Comparison of ENCODE assay signal across 25 cellular contexts in the genomic region with DNA sequence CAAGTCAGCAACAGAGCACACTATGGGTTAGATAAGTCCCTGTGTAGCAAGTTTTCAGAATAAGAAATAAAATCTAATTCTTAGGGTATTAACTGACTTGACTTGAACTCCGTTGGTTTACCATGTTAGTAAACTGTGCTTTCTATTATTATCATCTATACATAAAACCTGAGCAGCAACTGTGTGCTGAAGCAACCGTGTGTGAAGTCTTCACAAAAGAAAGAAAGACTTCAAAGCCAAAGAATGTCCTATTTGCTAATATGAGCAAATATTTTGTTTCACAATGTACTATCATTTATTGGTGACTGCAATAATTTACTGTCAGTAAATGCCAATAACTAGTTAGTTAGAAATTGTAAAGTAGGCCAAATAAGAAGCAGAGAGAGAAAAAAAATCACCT. TPM values are rescaled to one million over a fixed set of nuclear protein-coding genes. Genes with fewer than 3 reads are reported as not detected.
DNase-seq lines count a peak whose midpoint lies in the region; ATAC-seq, FAIRE-seq and TF ChIP-seq lines count a peak whose summit lies in the region.
"Had no signal": no experiment of that assay in that cellular context is flagged by ENCODE, and none has a peak within 500 bp of the region (broad histone marks: within the 10 kb centered on the region; RNA-seq: fewer than 3 reads in every experiment).

No MANE protein-coding gene starts in this region.

- H3K27me3 ChIP-seq in CD4-positive, CD25-positive, alpha-beta regulatory T cell (ENCODE audit: control insufficient read depth, insufficient read depth, low read length): no peaks in the 10 kb centered on the region
- H3K27me3 ChIP-seq: BLaER1 treated with 17β-estradiol and CSF1 and Interleukin-3, amounts not matched to agents 10 nM and 100 nM; SJCRH30 had no signal

- intact Hi-C loops in posterior cingulate gyrus (cut with DNase I): loop anchor here (10.0 kb wide), 1 partner anchor 160 kb away; a partner anchor contains a TSS

- H3K27ac Mint-ChIP-seq in CD4-positive, CD25-positive, alpha-beta regulatory T cell: peak overlapping the region in 1 of 3 donors; percentile 66
- H3K27ac Mint-ChIP-seq in activated naive CD8-positive, alpha-beta T cell treated with anti-CD3 and anti-CD28 coated beads, Interleukin-2, amount 50 U/mL, for 24 hours: peak overlapping the region; percentile 10
- H3K27ac Mint-ChIP-seq in natural killer cell treated with Interleukin-12 subunit alpha and Interleukin-12 subunit beta and Interleukin-15 and Interleukin-18, amount 100 ng/mL, for 72 hours: peak overlapping the region; percentile 26 to 62
- H3K27ac Mint-ChIP-seq: CD8-positive, alpha-beta T cell; GM23338 had no signal

- peaks cover 94% of the 10 kb centered on the region for H3K36me3 ChIP-seq in CD4-positive, CD25-positive, alpha-beta regulatory T cell (ENCODE audit: control insufficient read depth, insufficient read depth, low read length)

- no peak for TF ChIP-seq POLR2A in H54 (IDR thresholded peaks at IDR 0.05; ENCODE audit: low read depth, low read length)
- TF ChIP-seq POLR2A in GM18505 (IDR thresholded peaks at IDR 0.05; ENCODE audit: borderline replicate concordance, extremely low read depth, insufficient read depth, insufficient read length): no peak

- H3K27ac ChIP-seq in CD4-positive, CD25-positive, alpha-beta regulatory T cell (ENCODE audit: insufficient read depth, low read length, poor library complexity, severe bottlenecking): peak overlapping the region; percentile 16
- H3K27ac ChIP-seq: BLaER1 treated with 17β-estradiol and CSF1 and Interleukin-3, amounts not matched to agents 10 nM and 100 nM; KMS-11; PC-9; SJCRH30 had no signal

- H3K4me3 ChIP-seq in CD4-positive, CD25-positive, alpha-beta regulatory T cell (ENCODE audit: low read depth, low read length): no peak overlapping the region
- H3K4me3 ChIP-seq: BLaER1 treated with 17β-estradiol and CSF1 and Interleukin-3, amounts not matched to agents 10 nM and 100 nM; GM23338; PC-9; SJCRH30 had no signal

- H3K4me3 Mint-ChIP-seq in CD4-positive, CD25-positive, alpha-beta regulatory T cell: no peak overlapping the region
- no peak overlapping the region for H3K4me3 Mint-ChIP-seq in activated naive CD8-positive, alpha-beta T cell treated with anti-CD3 and anti-CD28 coated beads, Interleukin-2, amount 50 U/mL, for 24 hours
- H3K4me3 Mint-ChIP-seq in natural killer cell treated with Interleukin-12 subunit alpha and Interleukin-12 subunit beta and Interleukin-15 and Interleukin-18, amount 100 ng/mL, for 72 hours: no peak overlapping the region
- H3K4me3 Mint-ChIP-seq: CD8-positive, alpha-beta T cell; GM23338 had no signal

- H3K36me3 Mint-ChIP-seq in CD4-positive, CD25-positive, alpha-beta regulatory T cell: peaks cover 56% of the 10 kb centered on the region
- peaks cover 70% of the 10 kb centered on the region for H3K36me3 Mint-ChIP-seq in activated naive CD8-positive, alpha-beta T cell treated with anti-CD3 and anti-CD28 coated beads, Interleukin-2, amount 50 U/mL, for 24 hours (ENCODE audit: low read depth)
- H3K36me3 Mint-ChIP-seq in natural killer cell treated with Interleukin-12 subunit alpha and Interleukin-12 subunit beta and Interleukin-15 and Interleukin-18, amount 100 ng/mL, for 72 hours: peaks cover 48% of the 10 kb centered on the region

- no peaks in the 10 kb centered on the region for H3K9me3 ChIP-seq in CD4-positive, CD25-positive, alpha-beta regulatory T cell (ENCODE audit: control insufficient read depth in 2 of 2, low read length in 2 of 2)
- H3K9me3 ChIP-seq: BLaER1 treated with 17β-estradiol and CSF1 and Interleukin-3, amounts not matched to agents 10 nM and 100 nM; SJCRH30 had no signal

- H3K27me3 Mint-ChIP-seq in CD4-positive, CD25-positive, alpha-beta regulatory T cell: no peaks in the 10 kb centered on the region
- H3K27me3 Mint-ChIP-seq in activated naive CD8-positive, alpha-beta T cell treated with anti-CD3 and anti-CD28 coated beads, Interleukin-2, amount 50 U/mL, for 24 hours: no peaks in the 10 kb centered on the region
- H3K27me3 Mint-ChIP-seq in natural killer cell treated with Interleukin-12 subunit alpha and Interleukin-12 subunit beta and Interleukin-15 and Interleukin-18, amount 100 ng/mL, for 72 hours: no peaks in the 10 kb centered on the region

- H3K4me1 Mint-ChIP-seq in CD4-positive, CD25-positive, alpha-beta regulatory T cell: peaks cover 15 to 22% (median 22%) of the 10 kb centered on the region in 4 donors
- peaks cover 14% of the 10 kb centered on the region for H3K4me1 Mint-ChIP-seq in activated naive CD8-positive, alpha-beta T cell treated with anti-CD3 and anti-CD28 coated beads, Interleukin-2, amount 50 U/mL, for 24 hours
- H3K4me1 Mint-ChIP-seq in natural killer cell treated with Interleukin-12 subunit alpha and Interleukin-12 subunit beta and Interleukin-15 and Interleukin-18, amount 100 ng/mL, for 72 hours (ENCODE audit: low read depth in 2 of 2): peaks cover 18% of the 10 kb centered on the region in 2 donors
- H3K4me1 Mint-ChIP-seq: GM23338 had no signal

- ATAC-seq in CD4-positive, CD25-positive, alpha-beta regulatory T cell (ENCODE audit: low read depth in 2 of 2): no peak
- no peak for ATAC-seq in activated naive CD8-positive, alpha-beta T cell treated with anti-CD3 and anti-CD28 coated beads, Interleukin-2, amount 50 U/mL, for 24 hours
- ATAC-seq in natural killer cell treated with Interleukin-12 subunit alpha and Interleukin-12 subunit beta and Interleukin-15 and Interleukin-18, amount 100 ng/mL, for 72 hours: no peak
- ATAC-seq in GM18505 (IDR thresholded peaks at IDR 0.05; ENCODE audit: unreplicated experiment): no peak
- ATAC-seq: CD8-positive, alpha-beta T cell; GM23338; Right ventricle myocardium inferior; SK-N-SH treated with all-trans-retinoic acid at 6 μM for 48 hours had no signal

- H3K9me3 Mint-ChIP-seq in CD4-positive, CD25-positive, alpha-beta regulatory T cell: no peaks in the 10 kb centered on the region
- no peaks in the 10 kb centered on the region for H3K9me3 Mint-ChIP-seq in activated naive CD8-positive, alpha-beta T cell treated with anti-CD3 and anti-CD28 coated beads, Interleukin-2, amount 50 U/mL, for 24 hours
- H3K9me3 Mint-ChIP-seq in natural killer cell treated with Interleukin-12 subunit alpha and Interleukin-12 subunit beta and Interleukin-15 and Interleukin-18, amount 100 ng/mL, for 72 hours: no peaks in the 10 kb centered on the region
- H3K9me3 Mint-ChIP-seq: CD8-positive, alpha-beta T cell; GM23338 had no signal

- peak; percentile 23 for FAIRE-seq in H54 (lab: Jason Lieb, UNC)
- FAIRE-seq: GM18507 had no signal

- no peak for DNase-seq in CD4-positive, CD25-positive, alpha-beta regulatory T cell
- no peak for DNase-seq in H54 (ENCODE audit: insufficient read length, low spot score)
- no peak for DNase-seq in activated naive CD8-positive, alpha-beta T cell treated with anti-CD3 and anti-CD28 coated beads, Interleukin-2, amount 50 U/mL, for 24 hours
- no peak for DNase-seq in natural killer cell treated with Interleukin-12 subunit alpha and Interleukin-12 subunit beta and Interleukin-15 and Interleukin-18, amount 100 ng/mL, for 72 hours (ENCODE audit: low spot score)
- no peak for DNase-seq in occipital lobe (lab: John Stamatoyannopoulos, UW)
- DNase-seq in posterior cingulate gyrus: no peak
- DNase-seq in DMS79 treated with DMSO at 0.1 percent for 48 hours (lab: John Stamatoyannopoulos, UW): no peak
- DNase-seq: CD8-positive, alpha-beta T cell; DMS153; HCEC 1CT; IMR-90; NCI-H1048; NCI-H1417; NCI-H1694; NCI-H2029 treated with DMSO at 0.1 percent for 48 hours; NCI-H526 treated with DMSO at 0.1 percent for 48 hours; PC-9; SJCRH30 had no signal

- H3K4me1 ChIP-seq in CD4-positive, CD25-positive, alpha-beta regulatory T cell (ENCODE audit: control insufficient read depth, insufficient read depth, low read length, poor library complexity, severe bottlenecking): peaks cover 6% of the 10 kb centered on the region

RNA-seq across cellular contexts. Expression of a gene that starts 32.7 kb away (rescaled TPM):
- total RNA-seq in CD4-positive, CD25-positive, alpha-beta regulatory T cell: 70.4 TPM
- 10 to 100 TPM; 47.3 to 64.3 (median 51.4) TPM for polyA plus RNA-seq in CD4-positive, CD25-positive, alpha-beta regulatory T cell
- 100 to 1,000 TPM; 113 to 138 TPM for total RNA-seq in natural killer cell treated with Interleukin-12 subunit alpha and Interleukin-12 subunit beta and Interleukin-15 and Interleukin-18, amount 100 ng/mL, for 72 hours
- 13.1 TPM for total RNA-seq in occipital lobe
